In the genomic region with DNA sequence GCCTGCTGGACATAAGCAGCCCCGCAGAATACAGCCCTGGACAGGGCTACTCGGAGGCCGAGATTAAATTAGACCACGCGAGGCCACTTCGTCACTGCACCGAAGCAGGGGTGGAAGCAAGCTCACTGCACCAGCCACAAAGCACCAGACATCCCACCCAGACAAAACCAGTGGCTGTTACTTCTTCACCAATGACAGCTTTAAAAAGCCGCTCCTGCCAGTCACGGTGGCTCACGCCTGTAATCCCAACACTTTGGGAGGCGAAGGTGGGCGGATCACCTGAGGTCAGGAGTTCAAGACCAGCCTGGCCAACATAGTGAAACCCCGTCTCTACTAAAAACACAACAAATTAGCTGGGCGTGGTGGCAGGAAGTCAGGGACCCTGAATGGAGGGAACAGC, we compare ENCODE assay signal across 22 cellular contexts. TPM values are rescaled to one million over a fixed set of nuclear protein-coding genes. Genes with fewer than 3 reads are reported as not detected.
"Had no signal": no experiment of that assay in that cellular context is flagged by ENCODE, and none has a peak within 500 bp of the region (broad histone marks: within the 10 kb centered on the region; RNA-seq: fewer than 3 reads in every experiment).

No MANE protein-coding gene starts in this region.

RNA-seq across cellular contexts. Expression of a gene that starts 27.4 kb away (rescaled TPM):
- total RNA-seq: smooth muscle cell had no signal
- polyA plus RNA-seq: smooth muscle cell had no signal

RNA-seq across cellular contexts. Expression of a gene that starts 30.2 kb away (rescaled TPM):
- total RNA-seq: naive thymus-derived CD4-positive, alpha-beta T cell; natural killer cell; omental fat pad; osteocyte; pancreas; posterior vena cava; prostate gland; pulmonary artery endothelial cell; right atrium auricular region; sciatic nerve; smooth muscle cell; spleen; stomach; subcutaneous adipose tissue; temporal lobe; thoracic aorta; thyroid gland; tibial nerve; ureter; vagina had no signal
- polyA plus RNA-seq: naive thymus-derived CD4-positive, alpha-beta T cell; neural cell; pancreas; smooth muscle cell; spleen; stomach had no signal

RNA-seq across cellular contexts. Expression of a gene that starts 46.6 kb away (rescaled TPM):
- total RNA-seq: naive thymus-derived CD4-positive, alpha-beta T cell; natural killer cell; omental fat pad; osteocyte; pancreas; posterior vena cava; prostate gland; pulmonary artery endothelial cell; right atrium auricular region; sciatic nerve; smooth muscle cell; spleen; stomach; subcutaneous adipose tissue; temporal lobe; thoracic aorta; thyroid gland; tibial nerve; upper lobe of left lung; ureter; vagina had no signal
- polyA plus RNA-seq: naive thymus-derived CD4-positive, alpha-beta T cell; neural cell; pancreas; smooth muscle cell; spleen; stomach had no signal
